In genomic region chr5:93145767-93146166, GRCh38 we compare ENCODE assay signal across 1 cellular context.
TF ChIP-seq lines count a peak whose summit lies in the region.

No MANE protein-coding gene starts in this region.

TF ChIP-seq in HepG2, 621 proteins besides CTCF, POLR2A, EP300 and RAD21 (continued from another document):
- TF ChIP-seq PRDM15 (CRISPR knock-in tag; IDR thresholded peaks at IDR 0.05) = no peak
- no peak for TF ChIP-seq ZNF460 (CRISPR knock-in tag; IDR thresholded peaks at IDR 0.05; ENCODE audit: borderline replicate concordance)
- no peak for TF ChIP-seq KMT2A (CRISPR knock-in tag; IDR thresholded peaks at IDR 0.05)
- TF ChIP-seq ZNF776 (CRISPR knock-in tag; IDR thresholded peaks at IDR 0.05) = no peak
